ENCODE assay signal across 8 cellular contexts in the genomic region with DNA sequence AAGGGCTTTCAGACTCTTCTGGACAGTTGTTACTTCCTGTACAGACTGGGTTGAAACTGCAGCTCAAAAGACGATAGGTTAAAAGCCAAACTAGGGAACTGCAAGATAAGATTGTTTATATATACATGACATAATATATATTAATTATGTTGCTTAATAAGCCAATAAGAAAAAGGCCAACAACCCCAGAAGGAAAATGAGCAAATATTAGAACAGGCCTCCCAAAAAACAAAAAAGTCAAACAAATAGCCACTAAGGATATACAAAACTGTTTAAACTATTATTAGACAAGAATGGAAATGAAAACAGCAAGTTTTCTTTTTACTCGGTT. TPM values are rescaled to one million over a fixed set of nuclear protein-coding genes. Genes with fewer than 3 reads are reported as not detected.
DNase-seq lines count a peak whose midpoint lies in the region; ATAC-seq, FAIRE-seq and TF ChIP-seq lines count a peak whose summit lies in the region.

No MANE protein-coding gene starts in this region.

- H3K27me3 ChIP-seq in heart left ventricle = peaks cover 0 to 9% (median 3%) of the 10 kb centered on the region in 9 donors
- no peaks in the 10 kb centered on the region for H3K27me3 ChIP-seq in GM12878 (replicated peaks in 1 of 2; ENCODE audit: control insufficient read depth in 2 of 2, insufficient read depth in 2 of 2, low read length in 1 of 2)
- no peaks in the 10 kb centered on the region for H3K27me3 ChIP-seq in vagina

- peak overlapping the region; percentile 83 for H2AFZ ChIP-seq in GM12878 (ENCODE audit: control insufficient read depth, low read depth, low read length)

- SMC1A ChIA-PET in GM12878 (lab: Charles Lee; ENCODE audit: uncharacterized antibody, unreplicated experiment) = no interaction called here

- intact Hi-C loops in heart left ventricle (cut with DNase I) = no loop called here
- intact Hi-C loops in Right ventricle myocardium superior (cut with DNase I) = no loop called here
- intact Hi-C loops in GM12878 (cut with micrococcal nuclease; ENCODE audit: unreplicated experiment) = no loop called here
- intact Hi-C loops in vagina (cut with DNase I) = no loop called here

- peaks cover 0 to 27% (median 20%) of the 10 kb centered on the region in 9 donors for H3K36me3 ChIP-seq in heart left ventricle
- peaks cover 0 to 13% of the 10 kb centered on the region in 2 experiments; a peak in 2 of 4 replicates for H3K36me3 ChIP-seq in GM12878 (ENCODE audit: control insufficient read depth in 2 of 2, insufficient read depth in 2 of 2, low read length in 1 of 2)
- peaks cover 27% of the 10 kb centered on the region for H3K36me3 ChIP-seq in mesodermal cell (ENCODE audit: control insufficient read depth, insufficient read depth, low read length)
- H3K36me3 ChIP-seq in vagina = peaks cover 0 to 17% of the 10 kb centered on the region in 2 donors

- no peak for ATAC-seq in heart left ventricle
- ATAC-seq in Right ventricle myocardium superior (ENCODE audit: poor library complexity) = no peak
- ATAC-seq in GM12878 = no peak

- H4K20me1 ChIP-seq in GM12878 (ENCODE audit: control insufficient read depth, insufficient read depth) = no peaks in the 10 kb centered on the region

- no peak for TF ChIP-seq RAD21 in GM12878 (IDR thresholded peaks at IDR 0.05; ENCODE audit: insufficient read depth, low read depth, low read length)

- TF ChIP-seq CTCF in heart left ventricle (IDR thresholded peaks at IDR 0.05) (no peak), GM12878 (IDR thresholded peaks at IDR 0.05 in 2 of 3, conservative IDR thresholded peaks at IDR 0.05 in 1 of 3; ENCODE audit: control insufficient read depth in 2 of 3, extremely low read depth in 1 of 3, insufficient read depth in 1 of 3, low read depth in 3 of 3, low read length in 3 of 3) (no peak), vagina (IDR thresholded peaks at IDR 0.05) (no peak)

- H3K4me1 ChIP-seq in heart left ventricle (peaks cover 0 to 22% (median 12%) of the 10 kb centered on the region in 12 donors), GM12878 (ENCODE audit: control insufficient read depth, insufficient read depth, low read length) (peaks cover 7% of the 10 kb centered on the region), mesodermal cell (ENCODE audit: control insufficient read depth, insufficient read depth, low read length, poor library complexity, severe bottlenecking) (peaks cover 5% of the 10 kb centered on the region), vagina (peaks cover 9% of the 10 kb centered on the region)

- POLR2A ChIA-PET in GM12878 (lab: Charles Lee) = no interaction called here

- peaks cover 17% of the 10 kb centered on the region for H3K79me2 ChIP-seq in GM12878 (ENCODE audit: control insufficient read depth, insufficient read depth, low read length)

- H3K4me2 ChIP-seq in GM12878 (ENCODE audit: control insufficient read depth, insufficient read depth) = peak overlapping the region; percentile 54

- no peak for TF ChIP-seq POLR2A in heart left ventricle (IDR thresholded peaks at IDR 0.05)
- no peak for TF ChIP-seq POLR2A in GM12878 (IDR thresholded peaks at IDR 0.05; ENCODE audit: low read depth, low read length)
- no peak for TF ChIP-seq POLR2A in vagina (IDR thresholded peaks at IDR 0.05)

- in situ Hi-C loops in GM12878 (cut with MboI) = no loop called here

- no peak for TF ChIP-seq EP300 in GM12878 (IDR thresholded peaks at IDR 0.05; ENCODE audit: borderline replicate concordance in 1 of 2, control insufficient read depth in 1 of 2, low read depth in 2 of 2, low read length in 2 of 2)

- peak; percentile 76 for FAIRE-seq in GM12878 (lab: Jason Lieb, UNC)

- 21 to 28% (median 24%) methylated on average over 2 of the region's 2 CpGs for WGBS in heart left ventricle, 4 donors
- WGBS in GM12878 (ENCODE audit: insufficient coverage, insufficient replicate concordance, low lambda C conversion rate, missing lambda C conversion rate) = 0% methylated on average over 2 of the region's 2 CpGs
- 100% methylated on average over 1 of the region's 2 CpGs; no CpG with 5 or more reads in 1 of the 2 experiments for whole genome bisulfite sequencing in mesodermal cell (ENCODE audit: insufficient coverage in 2 of 2), 2 experiments

- TSS peak; percentile 81 for BruUV-seq in GM12878 (replicated peaks; lab: Mats Ljungman, UMichigan)

- H3K9ac ChIP-seq in GM12878 (ENCODE audit: control insufficient read depth, insufficient read depth, low read length) = peak overlapping the region; percentile 90

- DNase-seq in heart left ventricle (no peak), Right ventricle myocardium superior (no peak), GM12878 (ENCODE audit: low read depth, low spot score) (no peak), vagina (ENCODE audit: extremely low spot score in 2 of 2) (no peak), NCI-H526 treated with DMSO at 0.1 percent for 48 hours (lab: John Stamatoyannopoulos, UW) (no peak), SW480 (ENCODE audit: low spot score) (no peak), NCI-H1092 treated with DMSO at 0.1 percent for 48 hours (lab: John Stamatoyannopoulos, UW) (no peak)

- H3K27ac ChIP-seq in heart left ventricle (peak overlapping the region; percentile 70 to 94 (median 86)), GM12878 (ENCODE audit: control insufficient read depth, insufficient read depth) (peak overlapping the region; percentile 88), mesodermal cell (ENCODE audit: low read depth, low read length, severe bottlenecking) (peak overlapping the region; percentile 94), vagina (peak overlapping the region; percentile 81)

- H3K4me3 ChIP-seq in heart left ventricle = peak overlapping the region in 11 of 12 donors; percentile 62 to 93 (median 84)
- peak overlapping the region; percentile 59; the same call in 1 of the 2 replicates for H3K4me3 ChIP-seq in GM12878
- peak overlapping the region; percentile 77 for H3K4me3 ChIP-seq in mesodermal cell (ENCODE audit: extremely low read depth, insufficient read depth, low read length, poor library complexity, severe bottlenecking)
- peak overlapping the region; percentile 73 to 76 for H3K4me3 ChIP-seq in vagina

- RAD21 ChIA-PET in GM12878 (lab: Charles Lee; ENCODE audit: unreplicated experiment) = interaction anchor here (2.1 kb wide), 1 partner anchor 22 kb away, joined by 13 read pairs; no protein-coding TSS in a partner anchor

- peaks cover 0 to 7% (median 0%) of the 10 kb centered on the region in 12 donors for H3K9me3 ChIP-seq in heart left ventricle
- H3K9me3 ChIP-seq in GM12878 (replicated peaks; ENCODE audit: control insufficient read depth, insufficient read depth, low read length) = no peaks in the 10 kb centered on the region; the same call in 2 of the 3 replicates
- H3K9me3 ChIP-seq in mesodermal cell (ENCODE audit: control insufficient read depth, low read length) = no peaks in the 10 kb centered on the region
- no peaks in the 10 kb centered on the region for H3K9me3 ChIP-seq in vagina

- CTCF ChIA-PET in GM12878 (lab: Yijun Ruan, JAX) = interaction anchor here (1.0 to 1.7 kb wide), 2 partner anchors 22 to 72 kb away, joined by 3 to 7 read pairs; no protein-coding TSS in a partner anchor

RNA-seq across cellular contexts. Expression of a gene that starts 0.5 kb away (rescaled TPM):
- total RNA-seq in heart left ventricle = 10 to 100 TPM in 3 of 9 donors, 1 to 10 TPM in 6; 7.8 to 13.4 (median 9.4) TPM
- 1 to 10 TPM; 2.4 to 6.1 TPM for polyA plus RNA-seq in heart left ventricle
- total RNA-seq in Right ventricle myocardium superior = 10.3 TPM
- 42.7 and 48.2 TPM in 2 replicates for total RNA-seq in GM12878 (2013; cell fraction: nucleolus; rRNA removed)
- 29.8 TPM in 2 replicates for total RNA-seq in GM12878 (2014; rRNA removed)
- 21.3 TPM in 2 replicates for total RNA-seq in GM12878 (2014; rRNA removed; fragmentation: Illumina TruSeq; extraction: Trizol)
- total RNA-seq in GM12878 (2021) = 14.9 and 19.3 TPM in 2 replicates
- polyA plus RNA-seq in GM12878 (2011; ENCODE audit: low read depth) = 9.0 TPM
- 37.0 and 59.4 TPM in 2 replicates for polyA plus RNA-seq in GM12878 (2011; rRNA removed)
- 14.2 and 16.4 TPM in 2 replicates for polyA plus RNA-seq in GM12878 (2011; cell fraction: cytosol; rRNA removed)
- polyA plus RNA-seq in GM12878 (2011; cell fraction: nucleus; rRNA removed) = 19.6 and 19.7 TPM in 2 replicates
- polyA plus RNA-seq in GM12878 (2012) = 10.5 and 12.8 TPM in 2 replicates
- 21.4 and 26.9 TPM in 2 replicates for polyA plus RNA-seq in GM12878 (2014; fragmentation: Illumina TruSeq; extraction: Trizol)
- polyA plus RNA-seq in GM12878 (2014; fragmentation: Nextera tagmentation; extraction: Ambion mirVana) = 10 to 100 TPM in 1 of 2 experiments, 1 to 10 TPM in 1; 6.5 to 12.1 TPM
- 14.6 and 20.6 TPM in 2 replicates for polyA plus RNA-seq in GM12878 (2014; rRNA removed)
- polyA plus RNA-seq in GM12878 (2016; fragmentation: Nextera tagmentation; extraction: Ambion mirVana) = 10 to 100 TPM; 20.5 to 21.2 TPM
- polyA minus RNA-seq in GM12878 (2011; rRNA and poly(A)+ RNA removed) = 24.2 and 28.2 TPM in 2 replicates
- 7.5 and 7.9 TPM in 2 replicates for polyA minus RNA-seq in GM12878 (2011; cell fraction: cytosol; rRNA and poly(A)+ RNA removed)
- polyA minus RNA-seq in GM12878 (2011; cell fraction: nucleus; rRNA and poly(A)+ RNA removed) = 20.6 and 23.7 TPM in 2 replicates
- polyA plus RNA-seq in mesodermal cell (2013, experiment 1 of 2) = 15.6 TPM
- 20.1 TPM for polyA plus RNA-seq in mesodermal cell (2013, experiment 2 of 2)
- total RNA-seq in vagina = 19.6 TPM

RNA-seq across cellular contexts. Expression of a gene that starts 59.2 kb away (rescaled TPM):
- total RNA-seq in heart left ventricle (1 to 10 TPM in 6 of 9 donors, under 1 TPM in 3; 0.38 to 5.4 (median 1.6) TPM), Right ventricle myocardium superior (0.89 TPM), GM12878 (2014; rRNA removed) (not detected in 2 replicates), GM12878 (2014; rRNA removed; fragmentation: Illumina TruSeq; extraction: Trizol) (0.09 TPM in 1 of 2 replicates, not detected in the other), GM12878 (2021) (0.29 TPM in 1 of 2 replicates, not detected in the other), vagina (not detected)
- polyA plus RNA-seq in heart left ventricle (under 1 TPM; 0.26 to 0.53 TPM), GM12878 (2011; rRNA removed) (not detected in 2 replicates), GM12878 (2014; fragmentation: Illumina TruSeq; extraction: Trizol) (0.01 TPM in 1 of 2 replicates, not detected in the other), GM12878 (2014; fragmentation: Nextera tagmentation; extraction: Ambion mirVana) (under 1 TPM in 1 of 2 experiments, not detected in 1; 0.10 TPM), GM12878 (2014; rRNA removed) (not detected in 2 replicates), GM12878 (2016; fragmentation: Nextera tagmentation; extraction: Ambion mirVana) (under 1 TPM in 1 of 2 experiments, not detected in 1; 0.30 TPM)
- total RNA-seq in GM12878 (2013; cell fraction: nucleolus; rRNA removed) = not detected in 2 replicates
- polyA plus RNA-seq in GM12878 (2011; ENCODE audit: low read depth) = not detected
- polyA plus RNA-seq in GM12878 (2011; cell fraction: cytosol; rRNA removed) = 0.01 TPM in 1 of 2 replicates, not detected in the other
- polyA plus RNA-seq in GM12878 (2011; cell fraction: nucleus; rRNA removed) = 0.03 and 0.06 TPM in 2 replicates
- polyA plus RNA-seq in GM12878 (2012) = 0.05 TPM in 1 of 2 replicates, not detected in the other
- 0.36 and 1.0 TPM in 2 replicates for polyA minus RNA-seq in GM12878 (2011; rRNA and poly(A)+ RNA removed)
- not detected in 2 replicates for polyA minus RNA-seq in GM12878 (2011; cell fraction: cytosol; rRNA and poly(A)+ RNA removed)
- polyA minus RNA-seq in GM12878 (2011; cell fraction: nucleus; rRNA and poly(A)+ RNA removed) = not detected in 2 replicates
- polyA plus RNA-seq in mesodermal cell (2013, experiment 1 of 2) = 1.1 TPM
- 0.71 TPM for polyA plus RNA-seq in mesodermal cell (2013, experiment 2 of 2)
